In the genomic region with DNA sequence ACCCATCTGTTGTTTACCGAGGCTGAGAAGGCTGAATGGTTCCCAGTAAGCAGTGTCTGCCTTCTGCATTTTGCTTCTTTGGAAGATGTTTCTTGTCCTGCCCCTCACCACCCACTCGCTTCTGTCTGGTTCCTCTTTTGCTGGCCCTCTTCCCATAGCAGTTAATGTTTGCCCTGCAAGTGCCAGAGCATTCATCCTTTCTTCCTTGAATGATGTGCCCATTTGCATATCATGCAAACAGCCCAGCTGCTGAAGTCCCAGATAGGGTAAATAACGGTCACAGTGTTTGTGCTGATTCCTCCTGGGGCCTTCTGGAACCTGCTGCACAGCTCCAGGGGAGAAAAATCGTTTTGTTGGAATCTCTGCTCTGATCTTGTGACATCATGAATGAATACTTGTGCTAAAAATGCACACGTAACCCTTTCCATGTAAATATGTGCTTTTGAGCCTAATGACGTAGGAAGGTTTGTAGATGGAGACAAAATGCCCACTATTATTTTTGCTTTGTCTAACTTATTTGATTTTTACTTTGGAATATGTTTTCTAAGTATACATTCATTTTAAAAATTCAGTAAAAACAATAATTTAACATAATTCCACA, we compare ENCODE assay signal across 11 cellular contexts.
DNase-seq lines count a peak whose midpoint lies in the region; ATAC-seq and TF ChIP-seq lines count a peak whose summit lies in the region.
"Had no signal": no experiment of that assay in that cellular context is flagged by ENCODE, and none has a peak within 500 bp of the region (broad histone marks: within the 10 kb centered on the region; RNA-seq: fewer than 3 reads in every experiment).

No MANE protein-coding gene starts in this region.

- TF ChIP-seq EP300 in transverse colon (IDR thresholded peaks at IDR 0.05; ENCODE audit: low read depth) = no peak

- H3K36me3 ChIP-seq in A673 (ENCODE audit: insufficient read depth, low read length, poor library complexity, severe bottlenecking) (no peaks in the 10 kb centered on the region), transverse colon (no peaks in the 10 kb centered on the region)
- H3K36me3 ChIP-seq: neutrophil had no signal

- H3K4me1 ChIP-seq in A673 (ENCODE audit: insufficient read depth, low read length, poor library complexity, severe bottlenecking) = peaks cover 9% of the 10 kb centered on the region
- no peaks in the 10 kb centered on the region for H3K4me1 ChIP-seq in transverse colon

- DNase-seq in A673 (ENCODE audit: low spot score) (peak; percentile 85), NCI-H1092 treated with DMSO at 0.1 percent for 48 hours (lab: John Stamatoyannopoulos, UW) (peak; percentile 15), dorsolateral prefrontal cortex (peak in 9 of 10 donors; percentile 3 to 62 (median 47)), transverse colon (no peak)
- DNase-seq in activated T-cell treated with anti-CD3 and anti-CD28 coated beads, Interleukin-2, amount 50 U/mL, for 1 hour = no peak
- DNase-seq in activated naive CD4-positive, alpha-beta T cell treated with Interleukin-2 at 50 U/mL for 16 hours = no peak
- DNase-seq: PC-3 had no signal

- in situ Hi-C loops in transverse colon (cut with MboI; ENCODE audit: low pct_ligation_motif_present in 1 of 4, low pct_unique_long_range_greater_than_20kb in 1 of 4, low sequenced_read_pairs in 3 of 4) = no loop called here

- POLR2A ChIA-PET in A673 (lab: Charles Lee; ENCODE audit: low non-redundant PET) = no interaction called here

- peak overlapping the region; percentile 25 for H3K27ac ChIP-seq in A673 (ENCODE audit: low read depth, low read length, poor library complexity, severe bottlenecking)
- H3K27ac ChIP-seq in dorsolateral prefrontal cortex = peak overlapping the region; percentile 13 to 94 (median 82)
- H3K27ac ChIP-seq in transverse colon = no peak overlapping the region
- H3K27ac ChIP-seq: neutrophil had no signal

- H3K9me3 ChIP-seq in A673 (ENCODE audit: low read depth, low read length, poor library complexity, severe bottlenecking) = no peaks in the 10 kb centered on the region
- no peaks in the 10 kb centered on the region for H3K9me3 ChIP-seq in transverse colon
- H3K9me3 ChIP-seq: neutrophil had no signal

- TF ChIP-seq CTCF in A673 (conservative IDR thresholded peaks at IDR 0.05; ENCODE audit: low read depth, low read length) (no peak), dorsolateral prefrontal cortex (IDR thresholded peaks at IDR 0.05 in 54 of 56, conservative IDR thresholded peaks at IDR 0.05 in 2 of 56; ENCODE audit: low read depth in 1 of 56, partially characterized antibody in 56 of 56) (peak in 1 of 56 donors; percentile 18), transverse colon (IDR thresholded peaks at IDR 0.05) (no peak)

- H3K4me3 ChIP-seq in A673 (ENCODE audit: low read depth, low read length, poor library complexity, severe bottlenecking) (no peak overlapping the region), dorsolateral prefrontal cortex (peak overlapping the region in 45 of 59 donors; percentile 1 to 54 (median 25)), transverse colon (no peak overlapping the region)

- 20 to 30% methylated on average over 5 to 6 of the region's 6 CpGs for WGBS in transverse colon (ENCODE audit: low coverage in 1 of 2), 2 donors

- ATAC-seq in GM19467 (IDR thresholded peaks at IDR 0.05; ENCODE audit: unreplicated experiment) (peak; percentile 73), GM18873 (IDR thresholded peaks at IDR 0.05; ENCODE audit: low FRiP score, unreplicated experiment) (no peak)
- ATAC-seq: esophagus mucosa, PC-3 had no signal

- intact Hi-C loops in A673 (cut with micrococcal nuclease; ENCODE audit: unreplicated experiment) = no loop called here
- intact Hi-C loops in dorsolateral prefrontal cortex (cut with DNase I) = loop anchor here (10.0 kb wide), 2 partner anchors 152 to 162 kb away; no protein-coding TSS in a partner anchor
- intact Hi-C loops in transverse colon (cut with DNase I; ENCODE audit: low total_unique reads) = no loop called here

- no peak for TF ChIP-seq POLR2A in transverse colon (IDR thresholded peaks at IDR 0.05)

- CTCF ChIA-PET in A673 (lab: Charles Lee) = no interaction called here

- BruUV-seq in A673 (replicated peaks; lab: Mats Ljungman, UMichigan) = no TSS peak

- no peaks in the 10 kb centered on the region for H3K27me3 ChIP-seq in A673 (replicated peaks; ENCODE audit: insufficient read depth, low read depth, low read length, poor library complexity)
- H3K27me3 ChIP-seq in dorsolateral prefrontal cortex = no peaks in the 10 kb centered on the region
- no peaks in the 10 kb centered on the region for H3K27me3 ChIP-seq in transverse colon
- H3K27me3 ChIP-seq: neutrophil had no signal

Comparison
In these comparisons a context has a peak if more than half of its experiments do, and no peak if none do; other contexts are left out.
1. DNase-seq: peak in A673 (single experiment), NCI-H1092 treated with DMSO at 0.1 percent for 48 hours (single experiment) and dorsolateral prefrontal cortex (9 of 10); none in transverse colon (single experiment), activated T-cell treated with anti-CD3 and anti-CD28 coated beads, Interleukin-2, amount 50 U/mL, for 1 hour (single experiment) and activated naive CD4-positive, alpha-beta T cell treated with Interleukin-2 at 50 U/mL for 16 hours (single experiment).
2. H3K27ac ChIP-seq: peak in A673 (single experiment) and dorsolateral prefrontal cortex (59 of 59); none in transverse colon (0 of 4).
3. H3K4me3 ChIP-seq: peak in dorsolateral prefrontal cortex (45 of 59); none in A673 (single experiment) and transverse colon (0 of 4).
4. intact Hi-C loops: an anchor here in dorsolateral prefrontal cortex (10.0 kb wide); none called in A673 and transverse colon.